In genomic region chr10:15209827-15210509, GRCh38 we compare ENCODE assay signal across 9 cellular contexts. TPM values are rescaled to one million over a fixed set of nuclear protein-coding genes. Genes with fewer than 3 reads are reported as not detected.
DNase-seq lines count a peak whose midpoint lies in the region; ATAC-seq and TF ChIP-seq lines count a peak whose summit lies in the region.
"Had no signal": no experiment of that assay in that cellular context is flagged by ENCODE, and none has a peak within 500 bp of the region (broad histone marks: within the 10 kb centered on the region; RNA-seq: fewer than 3 reads in every experiment).

No MANE protein-coding gene starts in this region.

- H3K27me3 ChIP-seq in CD4-positive, alpha-beta T cell (ENCODE audit: control insufficient read depth, insufficient read depth, low read length), result no peaks in the 10 kb centered on the region
- H3K27me3 ChIP-seq in parathyroid adenoma (ENCODE audit: control insufficient read depth, insufficient read depth, low read length), result no peaks in the 10 kb centered on the region
- H3K27me3 ChIP-seq in transverse colon, result no peaks in the 10 kb centered on the region

- peak overlapping the region; percentile 98 for H3K27ac Mint-ChIP-seq in CD4-positive, alpha-beta T cell

- TF ChIP-seq CTCF in CD4-positive, alpha-beta T cell (IDR thresholded peaks at IDR 0.05), result peak; percentile 88
- TF ChIP-seq CTCF in parathyroid adenoma (IDR thresholded peaks at IDR 0.05) (peak; percentile 91), transverse colon (IDR thresholded peaks at IDR 0.05) (peak; percentile 84 to 91 (median 85))

- peak overlapping the region; percentile 72 for H3K4me3 Mint-ChIP-seq in CD4-positive, alpha-beta T cell

- CTCF ChIA-PET in CD4-positive, alpha-beta T cell (lab: Charles Lee), result interaction anchor here (1.0 to 1.8 kb wide), 4 partner anchors 42 to 124 kb away, joined by 3 to 9 read pairs (median 4); partner anchors contain the start of gene NMT2

- H3K4me1 Mint-ChIP-seq in CD4-positive, alpha-beta T cell (ENCODE audit: low read depth), result peaks cover 60% of the 10 kb centered on the region

- no peak for TF ChIP-seq POLR2A in transverse colon (IDR thresholded peaks at IDR 0.05)

- DNase-seq in CD4-positive, alpha-beta T cell, result peak; percentile 65 to 83 (median 76)
- DNase-seq in KBM-7 (peak; percentile 63), SHP77 treated with DMSO at 0.1 percent for 48 hours (lab: John Stamatoyannopoulos, UW) (peak; percentile 50), globus pallidus (ENCODE audit: low spot score) (peak; percentile 78), transverse colon (peak; percentile 86)
- DNase-seq in activated naive CD4-positive, alpha-beta T cell (lab: John Stamatoyannopoulos, UW), result peak; percentile 42 to 73 (median 54)

- H3K36me3 ChIP-seq in parathyroid adenoma (ENCODE audit: control insufficient read depth, insufficient read depth, low read length) (no peaks in the 10 kb centered on the region), transverse colon (no peaks in the 10 kb centered on the region)

- no peaks in the 10 kb centered on the region for H3K4me1 ChIP-seq in parathyroid adenoma
- no peaks in the 10 kb centered on the region for H3K4me1 ChIP-seq in transverse colon

- H3K27ac ChIP-seq in CD4-positive, alpha-beta T cell (ENCODE audit: low read depth, low read length), result no peak overlapping the region
- H3K27ac ChIP-seq in parathyroid adenoma (peak overlapping the region; percentile 7), transverse colon (no peak overlapping the region)
- H3K27ac ChIP-seq: SK-N-MC had no signal

- no peaks in the 10 kb centered on the region for H3K27me3 Mint-ChIP-seq in CD4-positive, alpha-beta T cell

- whole genome bisulfite sequencing in transverse colon (ENCODE audit: low coverage in 1 of 2), 2 donors, result 18 to 27% methylated on average over 4 to 14 of the region's 14 CpGs

- POLR2A ChIA-PET in CD4-positive, alpha-beta T cell (lab: Charles Lee), result interaction anchor here (0.7 to 4.3 kb wide), 4 partner anchors 18 to 41 kb away, joined by 3 to 40 read pairs (median 5); partner anchors contain the start of gene NMT2

- intact Hi-C loops in CD4-positive, alpha-beta T cell (cut with DNase I, micrococcal nuclease), result loop anchor here (1.0 to 5.0 kb wide), 4 partner anchors 38 to 162 kb away; partner anchors contain the start of genes FAM171A1 (in 2 of the 2) and NMT2 (in 1 of the 2)
- intact Hi-C loops in transverse colon (cut with DNase I; ENCODE audit: low total_unique reads), result loop anchor here (2.0 kb wide), 1 partner anchor 161 kb away; the partner anchor contains the start of gene FAM171A1

- peaks cover 20% of the 10 kb centered on the region for H3K36me3 Mint-ChIP-seq in CD4-positive, alpha-beta T cell (ENCODE audit: low read depth)

- H3K79me2 ChIP-seq in parathyroid adenoma, result no peaks in the 10 kb centered on the region

- H3K4me3 ChIP-seq in parathyroid adenoma (ENCODE audit: low read depth, low read length), result no peak overlapping the region
- no peak overlapping the region for H3K4me3 ChIP-seq in transverse colon
- H3K4me3 ChIP-seq: SK-N-MC had no signal

- no peak for TF ChIP-seq EP300 in transverse colon (IDR thresholded peaks at IDR 0.05; ENCODE audit: low read depth)

- H3K9me3 Mint-ChIP-seq in CD4-positive, alpha-beta T cell, result no peaks in the 10 kb centered on the region

- no peak overlapping the region for H3K9ac ChIP-seq in parathyroid adenoma

- ATAC-seq in CD4-positive, alpha-beta T cell (ENCODE audit: poor library complexity), result peak; percentile 54
- peak; percentile 55 for ATAC-seq in GM19395 (IDR thresholded peaks at IDR 0.05; ENCODE audit: unreplicated experiment)

- in situ Hi-C loops in KBM-7 (cut with MboI; ENCODE audit: low pct_unique_long_range_greater_than_20kb, low sequenced_read_pairs), result no loop called here
- in situ Hi-C loops in transverse colon (cut with MboI; ENCODE audit: low pct_ligation_motif_present in 1 of 4, low pct_unique_long_range_greater_than_20kb in 1 of 4, low sequenced_read_pairs in 3 of 4), result loop anchor here in 2 of 4 donors (10.0 to 25.0 kb wide), 2 partner anchors 165 to 177 kb away; partner anchors contain the start of gene FAM171A1 (in 1 of the 2)

- H2AFZ ChIP-seq in parathyroid adenoma, result peak overlapping the region; percentile 81

- H3K4me2 ChIP-seq in parathyroid adenoma (ENCODE audit: low read length), result peak overlapping the region; percentile 52

- no peaks in the 10 kb centered on the region for H3K9me3 ChIP-seq in CD4-positive, alpha-beta T cell (ENCODE audit: control insufficient read depth, low read length)
- H3K9me3 ChIP-seq in parathyroid adenoma (ENCODE audit: control insufficient read depth, low read length), result no peaks in the 10 kb centered on the region
- H3K9me3 ChIP-seq in transverse colon, result no peaks in the 10 kb centered on the region

RNA-seq across cellular contexts. Expression of gene NMT2, which starts 41.5 kb away (rescaled TPM):
- 10 to 100 TPM; 23.4 to 28.1 TPM for total RNA-seq in CD4-positive, alpha-beta T cell
- total RNA-seq in transverse colon, result 10 to 100 TPM in 3 of 4 donors, 1 to 10 TPM in 1; 5.2 to 39.3 (median 33.8) TPM
